In genomic region chr22:32066820-32067219, GRCh38 we compare ENCODE assay signal across 1 cellular context.
TF ChIP-seq lines count a peak whose summit lies in the region.

No MANE protein-coding gene starts in this region.

TF ChIP-seq in H1, 55 proteins besides CTCF, POLR2A, EP300 and RAD21:
- TF ChIP-seq E2F6 (IDR thresholded peaks at IDR 0.05) = no peak
TF ChIP-seq in H1: peak in this region for 0.
